In genomic region chr7:112012266-112012665, GRCh38 we compare ENCODE assay signal across 26 cellular contexts.
"Had no signal": no experiment of that assay in that cellular context is flagged by ENCODE, and none has a peak within 500 bp of the region (broad histone marks: within the 10 kb centered on the region; RNA-seq: fewer than 3 reads in every experiment).

No MANE protein-coding gene starts in this region.

- ATAC-seq: left lung; naive thymus-derived CD8-positive, alpha-beta T cell; psoas muscle; stimulated activated naive B cell treated with anti-CD40 and anti-IgM and Interleukin-4, amounts not matched to agents 10 μg/mL and 1 μg/mL and 100 μg/mL, for 72 hours had no signal

- H3K27ac ChIP-seq: esophagus muscularis mucosa, ovary, psoas muscle, sigmoid colon, spleen, thoracic aorta, tibial nerve had no signal

- H3K4me3 ChIP-seq: dorsolateral prefrontal cortex, esophagus muscularis mucosa, heart right ventricle, left lung, lung, ovary, psoas muscle, sigmoid colon, spleen, thoracic aorta, tibial nerve, upper lobe of left lung had no signal

- H3K4me1 ChIP-seq: sigmoid colon had no signal

- DNase-seq: central memory CD4-positive, alpha-beta T cell; dorsolateral prefrontal cortex; effector CD4-positive, alpha-beta T cell; endodermal cell; foreskin melanocyte; glutamatergic neuron; heart right ventricle; hippocampal formation; left cardiac atrium; left lung; mesenchymal stem cell; naive thymus-derived CD8-positive, alpha-beta T cell; nephron progenitor cell; nucleus accumbens; ovary; posterior cingulate gyrus; psoas muscle; sigmoid colon; spleen; stimulated activated CD4-positive, alpha-beta T cell treated with anti-CD3 and anti-CD28 coated beads, Interleukin-4, amount 100 ng/mL, for 4 hours; stimulated activated naive B cell treated with anti-CD40 and anti-IgM and Interleukin-4, amounts not matched to agents 10 μg/mL and 1 μg/mL and 100 μg/mL, for 72 hours; upper lobe of left lung had no signal

- H3K27me3 ChIP-seq: dorsolateral prefrontal cortex, esophagus muscularis mucosa, heart right ventricle, left lung, ovary, sigmoid colon, spleen, tibial nerve, upper lobe of left lung had no signal

- H3K9me3 ChIP-seq: esophagus muscularis mucosa, heart right ventricle, left lung, ovary, psoas muscle, sigmoid colon, spleen, thoracic aorta, tibial nerve, upper lobe of left lung had no signal

- H3K36me3 ChIP-seq: esophagus muscularis mucosa, heart right ventricle, left lung, ovary, sigmoid colon, spleen, thoracic aorta, tibial nerve, upper lobe of left lung had no signal
